ENCODE assay signal across 7 cellular contexts in the genomic region with DNA sequence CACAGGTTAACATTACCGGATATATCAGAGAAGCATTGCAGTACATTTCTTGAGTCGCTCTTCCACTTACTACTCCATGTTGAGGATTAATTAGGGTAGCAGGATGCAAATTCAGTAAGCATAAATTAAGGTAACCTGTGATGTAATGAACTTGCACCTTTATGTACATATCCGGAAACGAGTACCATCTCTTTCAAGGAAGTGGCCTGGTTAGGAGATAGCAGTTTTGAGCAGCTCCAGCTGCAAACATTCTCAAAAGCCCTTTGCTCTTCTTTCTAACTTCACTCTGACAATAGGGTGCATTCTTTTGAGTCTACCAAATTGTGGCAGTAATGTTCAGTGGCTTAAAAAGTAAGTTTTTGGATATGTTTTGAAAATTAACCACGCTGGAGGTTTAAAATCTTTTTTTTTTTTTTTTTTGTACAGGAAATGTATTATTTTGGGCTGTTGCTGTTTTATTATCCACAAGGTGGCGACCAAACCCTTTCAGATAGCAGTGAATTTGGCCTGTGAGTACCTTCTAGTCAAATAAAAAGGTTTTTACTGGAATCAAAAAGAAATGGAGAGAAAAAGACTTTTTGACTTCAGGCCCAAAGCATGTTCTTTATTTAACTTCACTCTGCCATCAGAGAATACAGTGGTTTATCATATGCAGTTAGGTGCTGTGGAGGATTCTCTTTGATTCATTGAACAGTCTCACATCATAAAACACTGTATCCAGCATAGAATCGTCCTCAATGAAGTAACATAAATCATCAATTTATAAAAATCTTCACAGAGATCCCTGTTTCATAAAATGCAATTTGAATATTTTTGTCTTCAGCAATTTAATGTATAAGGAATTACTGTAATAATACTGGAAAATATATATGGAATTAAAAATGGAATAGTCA. TPM values are rescaled to one million over a fixed set of nuclear protein-coding genes. Genes with fewer than 3 reads are reported as not detected.
A peak's percentile ranks its signal among the peaks of the same experiment; 100 is the strongest.
DNase-seq lines count a peak whose midpoint lies in the region; ATAC-seq and TF ChIP-seq lines count a peak whose summit lies in the region.

No MANE protein-coding gene starts in this region.

- no peaks in the 10 kb centered on the region for H3K9me3 ChIP-seq in prostate gland

- ATAC-seq in GM19438 (IDR thresholded peaks at IDR 0.05; ENCODE audit: low read depth, unreplicated experiment): peak; percentile 55

- peaks cover 0 to 6% of the 10 kb centered on the region in 2 donors for H3K36me3 ChIP-seq in prostate gland

- TF ChIP-seq CTCF in VCaP (conservative IDR thresholded peaks at IDR 0.05): peak; percentile 88
- peak; percentile 62 for TF ChIP-seq CTCF in fibroblast of mammary gland (conservative IDR thresholded peaks at IDR 0.05; ENCODE audit: control insufficient read depth, insufficient read depth, low read depth, low read length)
- TF ChIP-seq CTCF in prostate gland (IDR thresholded peaks at IDR 0.05): peak; percentile 14 to 72 (median 62)

- no peak overlapping the region for H3K4me3 ChIP-seq in fibroblast of mammary gland (ENCODE audit: control insufficient read depth, low read depth, low read length)
- no peak overlapping the region for H3K4me3 ChIP-seq in prostate gland

- WGBS in prostate gland: 29% methylated on average over 7 of the region's 7 CpGs

- H3K27ac ChIP-seq in VCaP: peak overlapping the region; percentile 50
- no peak overlapping the region for H3K27ac ChIP-seq in prostate gland

- H3K27me3 ChIP-seq in prostate gland (replicated peaks; ENCODE audit: insufficient read depth): no peaks in the 10 kb centered on the region

- peaks cover 11% of the 10 kb centered on the region for H3K4me1 ChIP-seq in prostate gland (replicated peaks)

- no peak for TF ChIP-seq POLR2A in prostate gland (IDR thresholded peaks at IDR 0.05)

- DNase-seq in DMS153 (lab: John Stamatoyannopoulos, UW) (peak; percentile 37), NCI-H1417 (lab: John Stamatoyannopoulos, UW) (peak; percentile 41 to 89 (median 49)), fibroblast of mammary gland (ENCODE audit: low read depth) (peak; percentile 70), prostate gland (ENCODE audit: low spot score) (peak; percentile 34)
- DNase-seq in stimulated activated CD4-positive, alpha-beta T cell treated with anti-CD3 and anti-CD28 coated beads, Interleukin-4, amount 100 ng/mL, for 1 hour: no peak

- intact Hi-C loops in prostate gland (cut with DNase I): loop anchor here (10.0 kb wide), 1 partner anchor 106 kb away; no protein-coding TSS in a partner anchor

RNA-seq across cellular contexts. Expression of a gene that starts 8.9 kb away (rescaled TPM):
- total RNA-seq in prostate gland: 10 to 100 TPM; 13.7 to 18.2 TPM

RNA-seq across cellular contexts. Expression of a gene that starts 9.0 kb away (rescaled TPM):
- total RNA-seq in prostate gland: 10 to 100 TPM; 16.0 to 16.6 TPM

RNA-seq across cellular contexts. Expression of a gene that starts 9.1 kb away (rescaled TPM):
- total RNA-seq in prostate gland: 10 to 100 TPM; 11.0 to 30.6 TPM

RNA-seq across cellular contexts. Expression of a gene that starts 15.6 kb away (rescaled TPM):
- 10 to 100 TPM in 1 of 2 donors, 1 to 10 TPM in 1; 4.8 to 10.6 TPM for total RNA-seq in prostate gland
